In the genomic region with DNA sequence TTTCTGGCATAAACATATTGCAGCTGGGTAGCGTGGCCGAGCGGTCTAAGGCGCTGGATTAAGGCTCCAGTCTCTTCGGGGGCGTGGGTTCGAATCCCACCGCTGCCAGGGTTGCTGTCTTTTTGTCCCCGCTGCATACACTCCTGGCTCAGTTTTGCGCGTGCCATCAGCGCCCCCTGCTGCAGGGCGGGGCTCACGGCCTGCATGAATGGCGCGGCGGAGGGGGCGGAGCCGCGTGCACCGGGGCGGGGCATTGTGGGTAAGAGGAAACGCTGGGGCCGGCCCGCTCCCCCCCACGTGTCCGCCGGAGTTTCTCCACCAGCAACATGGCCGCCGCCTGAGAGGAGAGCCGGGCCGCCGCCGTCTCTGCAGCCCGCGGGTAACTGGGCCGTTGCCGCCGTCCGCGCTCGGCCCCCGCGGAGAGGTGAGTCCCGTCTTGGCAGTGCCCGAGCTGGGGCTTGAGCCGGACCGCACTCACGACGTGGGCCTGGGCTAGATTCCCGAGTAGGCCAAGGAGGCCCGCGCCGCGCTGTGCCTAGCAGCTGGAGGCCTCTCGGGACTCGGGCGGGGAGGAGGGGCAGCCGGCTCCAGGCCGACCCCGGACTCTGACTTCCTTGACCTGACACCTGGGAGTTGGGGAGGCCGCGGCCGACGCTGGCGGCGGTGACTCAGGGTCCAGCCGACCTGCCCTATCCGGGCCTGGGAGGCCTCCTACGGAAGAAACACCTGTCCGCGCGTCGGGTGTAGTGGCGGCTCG, we compare ENCODE assay signal across 8 cellular contexts. TPM values are rescaled to one million over a fixed set of nuclear protein-coding genes. Genes with fewer than 3 reads are reported as not detected.
DNase-seq lines count a peak whose midpoint lies in the region; FAIRE-seq and TF ChIP-seq lines count a peak whose summit lies in the region.

A gene with protein sequence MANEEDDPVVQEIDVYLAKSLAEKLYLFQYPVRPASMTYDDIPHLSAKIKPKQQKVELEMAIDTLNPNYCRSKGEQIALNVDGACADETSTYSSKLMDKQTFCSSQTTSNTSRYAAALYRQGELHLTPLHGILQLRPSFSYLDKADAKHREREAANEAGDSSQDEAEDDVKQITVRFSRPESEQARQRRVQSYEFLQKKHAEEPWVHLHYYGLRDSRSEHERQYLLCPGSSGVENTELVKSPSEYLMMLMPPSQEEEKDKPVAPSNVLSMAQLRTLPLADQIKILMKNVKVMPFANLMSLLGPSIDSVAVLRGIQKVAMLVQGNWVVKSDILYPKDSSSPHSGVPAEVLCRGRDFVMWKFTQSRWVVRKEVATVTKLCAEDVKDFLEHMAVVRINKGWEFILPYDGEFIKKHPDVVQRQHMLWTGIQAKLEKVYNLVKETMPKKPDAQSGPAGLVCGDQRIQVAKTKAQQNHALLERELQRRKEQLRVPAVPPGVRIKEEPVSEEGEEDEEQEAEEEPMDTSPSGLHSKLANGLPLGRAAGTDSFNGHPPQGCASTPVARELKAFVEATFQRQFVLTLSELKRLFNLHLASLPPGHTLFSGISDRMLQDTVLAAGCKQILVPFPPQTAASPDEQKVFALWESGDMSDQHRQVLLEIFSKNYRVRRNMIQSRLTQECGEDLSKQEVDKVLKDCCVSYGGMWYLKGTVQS (plus strand): TSS at position 296 of the 757 bp plus-strand sequence. CDS start 5,560 bp downstream, outside the sequence.

- H3K4me3 ChIP-seq in MG63 (peak within 1 kb of the TSS; percentile 89), stomach smooth muscle (ENCODE audit: low read length in 2 of 2) (peak within 1 kb of the TSS; percentile 79 to 91)

- H3K36me3 Mint-ChIP-seq in H9 (ENCODE audit: insufficient read depth in 1 of 3, low read depth in 3 of 3) = peaks cover 11 to 23% (median 12%) of the 10 kb centered on the region in 3 experiments; a peak in 6 of 7 replicates
- H3K36me3 Mint-ChIP-seq in neural crest cell (ENCODE audit: low read depth) = peaks cover 11% of the 10 kb centered on the region

- peaks cover 5% of the 10 kb centered on the region for H3K23me2 ChIP-seq in H9 (ENCODE audit: insufficient read length, low read depth, low read length, poor library complexity, severe bottlenecking)

- no peak within 1 kb of the TSS for H2BK12ac ChIP-seq in H9 (ENCODE audit: insufficient read length, low read depth, low read length)

- H3K4me3 Mint-ChIP-seq in H9 = peak within 1 kb of the TSS; percentile 92 to 96
- H3K4me3 Mint-ChIP-seq in neural crest cell = peak within 1 kb of the TSS; percentile 99

- H2BK15ac ChIP-seq in H9 (ENCODE audit: low read depth, low read length) = no peak within 1 kb of the TSS

- FAIRE-seq in G401.6 (lab: Jason Lieb, UNC) = peak; percentile 69

- H4K20me1 ChIP-seq in H9 (ENCODE audit: control insufficient read depth, insufficient read depth, insufficient read length) = no peaks in the 10 kb centered on the region

- H4K5ac ChIP-seq in H9 (ENCODE audit: insufficient read length, low read depth, low read length) = no peak within 1 kb of the TSS

- no peak within 1 kb of the TSS for H3K23ac ChIP-seq in H9 (ENCODE audit: insufficient read length, low read depth, low read length)

- peaks cover 13% of the 10 kb centered on the region; the same call in 1 of the 2 replicates for H3K79me2 ChIP-seq in H9 (ENCODE audit: insufficient read depth, low read length)

- no peaks in the 10 kb centered on the region for H3K4me1 ChIP-seq in H9 (ENCODE audit: insufficient read depth, low read length)
- H3K4me1 ChIP-seq in stomach smooth muscle (ENCODE audit: control insufficient read depth, insufficient read depth, low read length) = peaks cover 19% of the 10 kb centered on the region

- H3K27me3 Mint-ChIP-seq in H9 (ENCODE audit: low read depth) (peaks cover 2% of the 10 kb centered on the region; the same call in 1 of the 2 replicates), neural crest cell (ENCODE audit: low read depth) (peaks cover 18% of the 10 kb centered on the region)

- no peak within 1 kb of the TSS for H3K4ac ChIP-seq in H9 (ENCODE audit: low read depth, low read length)

- H3K27ac ChIP-seq in H9 (ENCODE audit: insufficient read length, low read depth, low read length) (no peak within 1 kb of the TSS), stomach smooth muscle (ENCODE audit: low read length) (peak within 1 kb of the TSS; percentile 93)

- peak within 1 kb of the TSS; percentile 96 for H3K4me2 ChIP-seq in H9 (ENCODE audit: insufficient read depth, insufficient read length, low read length)

- no peak within 1 kb of the TSS for H3T11ph ChIP-seq in H9 (ENCODE audit: low read length)

- H3K4me1 Mint-ChIP-seq in H9 (peaks cover 22 to 26% of the 10 kb centered on the region in 2 experiments), neural crest cell (peaks cover 38% of the 10 kb centered on the region)

- H3K9me3 ChIP-seq in H9 (ENCODE audit: control insufficient read depth, low read depth, low read length) (no peaks in the 10 kb centered on the region), MG63 (no peaks in the 10 kb centered on the region), stomach smooth muscle (ENCODE audit: control insufficient read depth in 2 of 2, low read length in 2 of 2) (no peaks in the 10 kb centered on the region)

- H2BK20ac ChIP-seq in H9 (ENCODE audit: low read depth, low read length, poor library complexity, severe bottlenecking) = no peak within 1 kb of the TSS

- H2AFZ ChIP-seq in H9 (ENCODE audit: low read length) = peak within 1 kb of the TSS; percentile 97

- H4K91ac ChIP-seq in H9 (ENCODE audit: insufficient read length, low read depth, low read length) = no peak within 1 kb of the TSS

- H3K36me3 ChIP-seq in MG63 = peaks cover 38% of the 10 kb centered on the region
- H3K36me3 ChIP-seq in stomach smooth muscle (ENCODE audit: control insufficient read depth in 2 of 2, insufficient read depth in 2 of 2, low read length in 2 of 2) = peaks cover 3 to 4% of the 10 kb centered on the region in 2 donors

- H2AK5ac ChIP-seq in H9 (ENCODE audit: insufficient read length, low read length) = no peak within 1 kb of the TSS

- H2BK5ac ChIP-seq in H9 (ENCODE audit: insufficient read length, low read length) = no peak within 1 kb of the TSS

- H3K9me3 Mint-ChIP-seq in H9 (no peaks in the 10 kb centered on the region), neural crest cell (peaks cover 3% of the 10 kb centered on the region)

- no peak within 1 kb of the TSS for H2BK120ac ChIP-seq in H9 (ENCODE audit: low read depth, low read length, poor library complexity, severe bottlenecking)

- H3K79me1 ChIP-seq in H9 (ENCODE audit: insufficient read depth, low read depth, low read length, poor library complexity, severe bottlenecking) = peaks cover 3% of the 10 kb centered on the region

- H3K14ac ChIP-seq in H9 (ENCODE audit: insufficient read depth, low read length) = peak within 1 kb of the TSS; percentile 86; the same call in 1 of the 2 replicates

- no peak within 1 kb of the TSS for H3K56ac ChIP-seq in H9 (ENCODE audit: insufficient read length, low read depth, low read length)

- TF ChIP-seq CTCF in H9 (conservative IDR thresholded peaks at IDR 0.05) = peak; percentile 93
- TF ChIP-seq CTCF in neural crest cell (conservative IDR thresholded peaks at IDR 0.05) = peak; percentile 92

- WGBS in H9 (ENCODE audit: extremely low coverage, insufficient read length, low lambda C conversion rate) = no CpG with 5 or more reads among the region's 76 CpGs

- H3K18ac ChIP-seq in H9 (ENCODE audit: insufficient read length, low read depth, low read length) = peak within 1 kb of the TSS; percentile 65

- H3K27ac Mint-ChIP-seq in H9 = peak within 1 kb of the TSS; percentile 90 to 96 (median 95); a peak in 6 of 7 replicates
- H3K27ac Mint-ChIP-seq in neural crest cell (ENCODE audit: unreplicated experiment) = peak within 1 kb of the TSS; percentile 97

- no peak within 1 kb of the TSS for H4K8ac ChIP-seq in H9 (replicated peaks; ENCODE audit: insufficient read length, low read depth, low read length)

- H3K9ac ChIP-seq in H9 (ENCODE audit: extremely low read depth, insufficient read length, low read length) (peak within 1 kb of the TSS; percentile 81), stomach smooth muscle (ENCODE audit: low read length in 2 of 2) (peak within 1 kb of the TSS; percentile 89 to 91)

- H3K27me3 ChIP-seq in H9 (ENCODE audit: insufficient read depth, low read length) (no peaks in the 10 kb centered on the region), MG63 (no peaks in the 10 kb centered on the region), stomach smooth muscle (ENCODE audit: control insufficient read depth in 1 of 2, insufficient read depth in 2 of 2, low read length in 2 of 2) (no peaks in the 10 kb centered on the region)

- peak; percentile 98 for DNase-seq in H9
- DNase-seq in MG63 = peak; percentile 97
- peak; percentile 86 for DNase-seq in SHP77 treated with DMSO at 0.1 percent for 48 hours (lab: John Stamatoyannopoulos, UW)
- peak; percentile 99 for DNase-seq in activated gamma-delta T cell (lab: John Stamatoyannopoulos, UW)
- peak; percentile 95 for DNase-seq in fibroblast of the conjunctiva (ENCODE audit: low read depth)
- DNase-seq in neural crest cell (ENCODE audit: low read depth, low spot score) = peak; percentile 100

RNA-seq across cellular contexts. Expression of the gene that starts here (rescaled TPM):
- total RNA-seq in H9 (2021) (101 and 103 TPM in 2 replicates), neural crest cell (68.0 and 73.5 TPM in 2 replicates)
- total RNA-seq in MG63 (2014; rRNA removed; shearing (Covaris generic); ENCODE audit: low replicate concordance) = 51.9 and 81.6 TPM in 2 replicates
